10 cellular contexts compared by ENCODE assay signal in genomic region chr1:206814716-206815341, GRCh38.
DNase-seq lines count a peak whose midpoint lies in the region; ATAC-seq and TF ChIP-seq lines count a peak whose summit lies in the region.
"Had no signal": no experiment of that assay in that cellular context is flagged by ENCODE, and none has a peak within 500 bp of the region (broad histone marks: within the 10 kb centered on the region; RNA-seq: fewer than 3 reads in every experiment).

No MANE protein-coding gene starts in this region.

- peaks cover 30% of the 10 kb centered on the region for H3K4me1 Mint-ChIP-seq in memory B cell

- peaks cover 2% of the 10 kb centered on the region for H3K9me3 Mint-ChIP-seq in memory B cell

- DNase-seq in GM04503 (ENCODE audit: low read depth) = peak; percentile 46
- DNase-seq in NCI-H1694 (lab: John Stamatoyannopoulos, UW) = peak; percentile 61
- DNase-seq in astrocyte of the spinal cord (ENCODE audit: low read depth, low spot score) = peak; percentile 59
- DNase-seq in memory B cell (ENCODE audit: low spot score in 2 of 2) = peak in 1 of 2 donors; percentile 43
- no peak for DNase-seq in GM10266 (ENCODE audit: extremely low spot score)
- DNase-seq in NCI-H1417 (lab: John Stamatoyannopoulos, UW) = no peak
- DNase-seq: activated effector memory CD4-positive, alpha-beta T cell treated with anti-CD3 and anti-CD28 coated beads, Interleukin-2, amount 50 U/mL, for 16 hours; stimulated activated naive CD4-positive, alpha-beta T cell had no signal

- ATAC-seq in memory B cell (ENCODE audit: low read depth) = peak; percentile 89
- no peak for ATAC-seq in HG03025 (IDR thresholded peaks at IDR 0.05; ENCODE audit: low FRiP score, unreplicated experiment)
- ATAC-seq in HG02642 (IDR thresholded peaks at IDR 0.05; ENCODE audit: poor library complexity, unreplicated experiment) = no peak

- H3K27ac Mint-ChIP-seq in memory B cell = peak overlapping the region; percentile 95

- in situ Hi-C loops in astrocyte of the spinal cord (cut with HindIII; ENCODE audit: low sequenced_read_pairs) = no loop called here

- H3K36me3 Mint-ChIP-seq in memory B cell = no peaks in the 10 kb centered on the region

- no peak for TF ChIP-seq CTCF in astrocyte of the spinal cord (IDR thresholded peaks at IDR 0.05; ENCODE audit: low read depth, low read length)
- TF ChIP-seq CTCF in GM10266 (IDR thresholded peaks at IDR 0.05; ENCODE audit: control insufficient read depth, insufficient read depth, low read depth, missing control alignments) = no peak

- H3K4me3 ChIP-seq in astrocyte of the spinal cord (ENCODE audit: low read depth, low read length) = no peak overlapping the region

- no peaks in the 10 kb centered on the region for H3K27me3 Mint-ChIP-seq in memory B cell

- H3K4me3 Mint-ChIP-seq in memory B cell = no peak overlapping the region

Comparison
In these comparisons a context has a peak if more than half of its experiments do, and no peak if none do; other contexts are left out.
1. DNase-seq: peak in GM04503 (single experiment), NCI-H1694 (single experiment) and astrocyte of the spinal cord (single experiment); none in GM10266 (single experiment) and NCI-H1417 (0 of 3).